ENCODE assay signal across 10 cellular contexts in genomic region chr21:37450385-37451044, GRCh38.
DNase-seq lines count a peak whose midpoint lies in the region; ATAC-seq and TF ChIP-seq lines count a peak whose summit lies in the region.
"Had no signal": no experiment of that assay in that cellular context is flagged by ENCODE, and none has a peak within 500 bp of the region (broad histone marks: within the 10 kb centered on the region; RNA-seq: fewer than 3 reads in every experiment).

No MANE protein-coding gene starts in this region.

- no peak for DNase-seq in activated T-cell treated with anti-CD3 and anti-CD28 coated beads, Interleukin-2, amount 50 U/mL, for 72 hours
- no peak for DNase-seq in activated T-cell treated with anti-CD3 and anti-CD28 coated beads, Interleukin-2, amount 50 U/mL, for 48 hours
- no peak for DNase-seq in SK-N-MC (ENCODE audit: low read depth, low spot score)
- DNase-seq in epithelial cell of prostate (ENCODE audit: low read depth, low spot score), result no peak
- no peak for DNase-seq in uterus
- DNase-seq: C1 segment of cervical spinal cord, NCI-H524 had no signal

- peaks cover 2 to 4% of the 10 kb centered on the region in 2 donors for H3K36me3 Mint-ChIP-seq in activated T-cell treated with anti-CD3 and anti-CD28 coated beads, Interleukin-2, amount 50 U/mL, for 72 hours (ENCODE audit: insufficient read depth in 2 of 2)

- H3K9me3 ChIP-seq in SK-N-MC (ENCODE audit: low read depth, low read length) (no peaks in the 10 kb centered on the region), skeletal muscle satellite cell (replicated peaks; ENCODE audit: low read length) (no peaks in the 10 kb centered on the region), uterus (no peaks in the 10 kb centered on the region)

- H3K4me3 ChIP-seq in SK-N-MC, result no peak overlapping the region
- no peak overlapping the region for H3K4me3 ChIP-seq in skeletal muscle satellite cell (ENCODE audit: low read length)
- no peak overlapping the region for H3K4me3 ChIP-seq in uterus

- H3K4me1 ChIP-seq in skeletal muscle satellite cell (ENCODE audit: control insufficient read depth, insufficient read depth, low read length) (peaks cover 58% of the 10 kb centered on the region), uterus (peaks cover 3 to 6% of the 10 kb centered on the region in 2 donors)

- ATAC-seq in activated T-cell treated with anti-CD3 and anti-CD28 coated beads, Interleukin-2, amount 50 U/mL, for 72 hours (replicated peaks in 1 of 2), result peak; percentile 69 to 77
- ATAC-seq in GM19324 (IDR thresholded peaks at IDR 0.05; ENCODE audit: low FRiP score, unreplicated experiment) (no peak), GM18519 (IDR thresholded peaks at IDR 0.05; ENCODE audit: low FRiP score, unreplicated experiment) (no peak)

- H3K27me3 ChIP-seq in skeletal muscle satellite cell (ENCODE audit: control insufficient read depth, insufficient read depth, low read length) (no peaks in the 10 kb centered on the region), uterus (no peaks in the 10 kb centered on the region)

- peak overlapping the region; percentile 76 for H3K27ac Mint-ChIP-seq in activated T-cell treated with anti-CD3 and anti-CD28 coated beads, Interleukin-2, amount 50 U/mL, for 72 hours

- no peaks in the 10 kb centered on the region for H3K9me3 Mint-ChIP-seq in activated T-cell treated with anti-CD3 and anti-CD28 coated beads, Interleukin-2, amount 50 U/mL, for 72 hours

- intact Hi-C loops in uterus (cut with DNase I; ENCODE audit: low total_unique reads), result no loop called here

- peak overlapping the region; percentile 11 for H3K4me2 ChIP-seq in skeletal muscle satellite cell (ENCODE audit: low read length)

- no peaks in the 10 kb centered on the region for H3K27me3 Mint-ChIP-seq in activated T-cell treated with anti-CD3 and anti-CD28 coated beads, Interleukin-2, amount 50 U/mL, for 72 hours (ENCODE audit: low read depth)

- H3K4me3 Mint-ChIP-seq in activated T-cell treated with anti-CD3 and anti-CD28 coated beads, Interleukin-2, amount 50 U/mL, for 72 hours, result peak overlapping the region in 1 of 2 donors; percentile 22

- no peak overlapping the region for H3K9ac ChIP-seq in SK-N-MC (ENCODE audit: insufficient read length)
- H3K9ac ChIP-seq in skeletal muscle satellite cell (ENCODE audit: low read depth, low read length), result no peak overlapping the region

- TF ChIP-seq CTCF in uterus (IDR thresholded peaks at IDR 0.05), result no peak

- H3K27ac ChIP-seq in SK-N-MC, result peak overlapping the region; percentile 26; the same call in 1 of the 2 replicates
- H3K27ac ChIP-seq in epithelial cell of prostate, result peak overlapping the region; percentile 14
- H3K27ac ChIP-seq in uterus, result no peak overlapping the region

- TF ChIP-seq POLR2A in uterus (IDR thresholded peaks at IDR 0.05), result no peak

- peaks cover 72% of the 10 kb centered on the region for H3K4me1 Mint-ChIP-seq in activated T-cell treated with anti-CD3 and anti-CD28 coated beads, Interleukin-2, amount 50 U/mL, for 72 hours (ENCODE audit: low read depth)

- H3K36me3 ChIP-seq in SK-N-MC (ENCODE audit: insufficient read depth, low read length), result peaks cover 13% of the 10 kb centered on the region
- H3K36me3 ChIP-seq in skeletal muscle satellite cell (ENCODE audit: insufficient read depth, low read length), result no peaks in the 10 kb centered on the region
- H3K36me3 ChIP-seq in uterus, result no peaks in the 10 kb centered on the region

Comparison
In these comparisons a context has a peak if more than half of its experiments do, and no peak if none do; other contexts are left out.
1. ATAC-seq: peak in activated T-cell treated with anti-CD3 and anti-CD28 coated beads, Interleukin-2, amount 50 U/mL, for 72 hours (2 of 2); none in GM19324 (single experiment) and GM18519 (single experiment).
2. H3K27ac ChIP-seq: peak in SK-N-MC (single experiment) and epithelial cell of prostate (single experiment); none in uterus (0 of 2).